8 cellular contexts compared by ENCODE assay signal in the genomic region with DNA sequence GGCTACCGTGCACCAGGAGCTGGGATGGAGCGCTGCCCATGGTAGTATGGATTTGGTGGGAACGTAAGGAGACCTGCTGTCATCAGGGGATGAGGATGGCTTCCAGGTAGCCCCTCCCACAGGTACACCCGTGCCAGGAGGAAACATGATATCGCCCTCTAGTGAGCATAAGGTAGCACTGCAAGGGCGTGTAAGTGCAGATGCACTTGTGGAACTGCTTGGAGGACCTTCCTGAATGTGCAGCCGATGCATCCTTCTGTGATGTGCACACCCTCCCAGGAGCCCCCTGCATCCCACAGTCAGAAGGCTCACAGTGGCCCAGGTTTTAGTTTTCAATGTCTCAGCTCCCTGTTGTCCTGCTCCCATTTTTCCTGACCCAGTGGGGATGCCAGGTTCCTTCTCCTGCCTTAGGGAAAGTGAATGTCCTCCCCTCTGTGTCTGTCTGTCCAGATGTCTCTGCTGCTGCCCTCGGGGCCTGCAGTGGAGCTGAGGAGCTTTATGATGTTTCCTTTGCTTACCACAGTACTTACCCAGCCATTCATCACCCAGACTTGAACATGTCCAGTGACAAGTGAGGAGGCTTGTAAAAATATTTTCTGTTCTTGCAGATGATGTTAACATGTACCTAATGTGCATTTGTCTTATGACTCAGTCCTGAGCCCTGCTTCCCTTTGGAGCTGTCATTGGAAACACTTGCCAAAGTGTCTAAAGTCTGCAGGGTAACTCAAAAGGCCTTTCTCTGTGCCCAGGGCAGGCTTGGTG. TPM values are rescaled to one million over a fixed set of nuclear protein-coding genes. Genes with fewer than 3 reads are reported as not detected.
DNase-seq lines count a peak whose midpoint lies in the region; ATAC-seq and TF ChIP-seq lines count a peak whose summit lies in the region.

No MANE protein-coding gene starts in this region.

- H3K4me1 Mint-ChIP-seq in activated CD8-positive, alpha-beta T cell treated with anti-CD3 and anti-CD28 coated beads for 36 hours (ENCODE audit: low read depth), result no peaks in the 10 kb centered on the region

- H3K27ac ChIP-seq in fibroblast of lung (ENCODE audit: insufficient read depth, low read length), result peak overlapping the region; percentile 88

- no peaks in the 10 kb centered on the region for H4K20me1 ChIP-seq in fibroblast of lung (ENCODE audit: control insufficient read depth, extremely low read depth, insufficient read depth, low read length)

- no peak overlapping the region for H3K9ac ChIP-seq in fibroblast of lung (ENCODE audit: insufficient read depth, low read length)

- POLR2A ChIA-PET in activated CD8-positive, alpha-beta T cell treated with anti-CD3 and anti-CD28 coated beads for 36 hours (lab: Charles Lee), result no interaction called here

- H3K79me2 ChIP-seq in fibroblast of lung (ENCODE audit: control insufficient read depth, insufficient read depth, low read length), result peaks cover 3% of the 10 kb centered on the region

- ATAC-seq in GM18868 (IDR thresholded peaks at IDR 0.05; ENCODE audit: unreplicated experiment) (peak; percentile 80), HG03095 (IDR thresholded peaks at IDR 0.05; ENCODE audit: unreplicated experiment) (peak; percentile 58), omental fat pad (ENCODE audit: low FRiP score) (peak; percentile 29)
- peak; percentile 90 for ATAC-seq in activated CD8-positive, alpha-beta T cell treated with anti-CD3 and anti-CD28 coated beads for 36 hours

- no peak overlapping the region for H2AFZ ChIP-seq in fibroblast of lung (ENCODE audit: low read length)

- H3K9me3 Mint-ChIP-seq in activated CD8-positive, alpha-beta T cell treated with anti-CD3 and anti-CD28 coated beads for 36 hours, result no peaks in the 10 kb centered on the region

- H3K9me3 ChIP-seq in BE2C (no peaks in the 10 kb centered on the region), fibroblast of lung (ENCODE audit: control insufficient read depth, insufficient read depth, low read depth, low read length) (no peaks in the 10 kb centered on the region)

- H3K36me3 ChIP-seq in BE2C (no peaks in the 10 kb centered on the region), fibroblast of lung (ENCODE audit: control insufficient read depth, insufficient read depth, low read length) (peaks cover 12% of the 10 kb centered on the region)

- H3K36me3 Mint-ChIP-seq in activated CD8-positive, alpha-beta T cell treated with anti-CD3 and anti-CD28 coated beads for 36 hours (ENCODE audit: low read depth), result no peaks in the 10 kb centered on the region

- H3K27me3 ChIP-seq in BE2C (no peaks in the 10 kb centered on the region), fibroblast of lung (ENCODE audit: control insufficient read depth, insufficient read depth, low read length) (no peaks in the 10 kb centered on the region)

- peak overlapping the region; percentile 38 for H3K4me2 ChIP-seq in fibroblast of lung (ENCODE audit: extremely low read depth, insufficient read depth, low read length)

- no peak overlapping the region for H3K4me3 Mint-ChIP-seq in activated CD8-positive, alpha-beta T cell treated with anti-CD3 and anti-CD28 coated beads for 36 hours

- TF ChIP-seq CTCF in BE2C (IDR thresholded peaks at IDR 0.05; ENCODE audit: low read depth, low read length) (peak; percentile 82), fibroblast of lung (conservative IDR thresholded peaks at IDR 0.05 in 1 of 2, IDR thresholded peaks at IDR 0.05 in 1 of 2; ENCODE audit: low read depth in 1 of 2, low read length in 2 of 2) (peak; percentile 79 to 92), omental fat pad (IDR thresholded peaks at IDR 0.05) (peak in 1 of 3 donors; percentile 44)
- TF ChIP-seq CTCF in activated CD8-positive, alpha-beta T cell treated with anti-CD3 and anti-CD28 coated beads for 36 hours (IDR thresholded peaks at IDR 0.05), result peak; percentile 89

- H3K4me3 ChIP-seq in BE2C (ENCODE audit: low read depth, low read length) (no peak overlapping the region), fibroblast of lung (replicated peaks in 1 of 4; ENCODE audit: control extremely low read depth in 1 of 4, insufficient read depth in 1 of 4, low read depth in 3 of 4, low read length in 4 of 4) (no peak overlapping the region)

- peaks cover 9% of the 10 kb centered on the region for H3K4me1 ChIP-seq in BE2C
- H3K4me1 ChIP-seq in fibroblast of lung (ENCODE audit: control insufficient read depth, extremely low read depth, insufficient read depth, low read length), result peaks cover 31% of the 10 kb centered on the region

- peaks cover 6% of the 10 kb centered on the region for H3K27me3 Mint-ChIP-seq in activated CD8-positive, alpha-beta T cell treated with anti-CD3 and anti-CD28 coated beads for 36 hours

- intact Hi-C loops in activated CD8-positive, alpha-beta T cell treated with anti-CD3 and anti-CD28 coated beads for 36 hours (cut with micrococcal nuclease), result loop anchor here (5.0 kb wide), 1 partner anchor 159 kb away; no protein-coding TSS in a partner anchor

- CTCF ChIA-PET in activated CD8-positive, alpha-beta T cell treated with anti-CD3 and anti-CD28 coated beads for 36 hours (lab: Charles Lee), result interaction anchor here (1.0 to 5.1 kb wide), 12 partner anchors 12 to 268 kb away, joined by 3 to 34 read pairs (median 4); no protein-coding TSS in a partner anchor

- DNase-seq in BE2C (peak; percentile 28), NCI-H2171 (lab: John Stamatoyannopoulos, UW) (peak; percentile 12), fibroblast of lung (ENCODE audit: low read depth in 2 of 2) (peak; percentile 85 to 98), omental fat pad (ENCODE audit: low spot score) (no peak), GOT3 (lab: John Stamatoyannopoulos, UW) (no peak)
- peak; percentile 66 for DNase-seq in activated CD8-positive, alpha-beta T cell treated with anti-CD3 and anti-CD28 coated beads for 36 hours

- no peak overlapping the region for H3K27ac Mint-ChIP-seq in activated CD8-positive, alpha-beta T cell treated with anti-CD3 and anti-CD28 coated beads for 36 hours

RNA-seq across cellular contexts. Expression of a gene that starts 49.2 kb away (rescaled TPM):
- polyA plus RNA-seq in BE2C (2012; ENCODE audit: insufficient read depth, insufficient read length, low read depth), result not detected
- total RNA-seq in activated CD8-positive, alpha-beta T cell treated with anti-CD3 and anti-CD28 coated beads for 36 hours, result not detected
- not detected in 2 replicates for total RNA-seq in fibroblast of lung
- not detected in 2 replicates for polyA plus RNA-seq in fibroblast of lung
- polyA plus RNA-seq in fibroblast of lung (2012), result not detected in 2 replicates
- polyA minus RNA-seq in fibroblast of lung (ENCODE audit: low replicate concordance), result not detected in 2 replicates
- total RNA-seq in omental fat pad, result not detected

Comparison
In these comparisons a context has a peak if more than half of its experiments do, and no peak if none do; other contexts are left out.
1. DNase-seq: peak in BE2C (single experiment), NCI-H2171 (single experiment), activated CD8-positive, alpha-beta T cell treated with anti-CD3 and anti-CD28 coated beads for 36 hours (single experiment) and fibroblast of lung (2 of 2); none in omental fat pad (single experiment) and GOT3 (single experiment).
2. ATAC-seq: peak in every context shown above with its lines; median percentile 90 in activated CD8-positive, alpha-beta T cell treated with anti-CD3 and anti-CD28 coated beads for 36 hours; 80 in GM18868; 58 in HG03095; 29 in omental fat pad.